Comparison of ENCODE assay signal across 19 cellular contexts in genomic region chr5:73204302-73204701, GRCh38.
A peak's percentile ranks its signal among the peaks of the same experiment; 100 is the strongest.
DNase-seq lines count a peak whose midpoint lies in the region; ATAC-seq and TF ChIP-seq lines count a peak whose summit lies in the region.
"Had no signal": no experiment of that assay in that cellular context is flagged by ENCODE, and none has a peak within 500 bp of the region (broad histone marks: within the 10 kb centered on the region; RNA-seq: fewer than 3 reads in every experiment).

No MANE protein-coding gene starts in this region.

- H3K9ac ChIP-seq in mucosa of rectum (ENCODE audit: low read depth in 1 of 2, low read length in 2 of 2) = peak overlapping the region in 1 of 2 donors; percentile 38

- TF ChIP-seq CTCF in HEK293 (tag by site-specific recombination; IDR thresholded peaks at IDR 0.05) (no peak), GM13976 (IDR thresholded peaks at IDR 0.05; ENCODE audit: borderline replicate concordance, control extremely low read depth, extremely low read depth, insufficient read depth, missing control alignments) (no peak)

- H3K4me1 ChIP-seq in HEK293 (ENCODE audit: control insufficient read depth, insufficient read depth, low read length) (no peaks in the 10 kb centered on the region), mucosa of rectum (ENCODE audit: control insufficient read depth in 2 of 2, insufficient read depth in 2 of 2, low read length in 2 of 2) (peaks cover 6 to 32% of the 10 kb centered on the region in 2 donors)
- H3K4me1 ChIP-seq: lower lobe of right lung had no signal

- peaks cover 0 to 3% of the 10 kb centered on the region in 2 donors for H3K27me3 ChIP-seq in mucosa of rectum (ENCODE audit: control insufficient read depth in 2 of 2, insufficient read depth in 2 of 2, low read length in 2 of 2)
- H3K27me3 ChIP-seq: thyroid gland had no signal

- ATAC-seq in GM18873 (IDR thresholded peaks at IDR 0.05; ENCODE audit: low FRiP score, unreplicated experiment) = no peak
- no peak for ATAC-seq in GM21529 (IDR thresholded peaks at IDR 0.05; ENCODE audit: unreplicated experiment)
- ATAC-seq: activated CD8-positive, alpha-beta T cell treated with anti-CD3 and anti-CD28 coated beads, Interleukin-2, amount 10 ng/mL, durations not matched to agents 7 days and 5 days; activated T-helper 17 cell treated with anti-CD3 and anti-CD28 coated beads, Interleukin-2, amount 50 U/mL, for 72 hours; GM12878; lower lobe of right lung; naive thymus-derived CD4-positive, alpha-beta T cell had no signal

- in situ Hi-C loops in GM13976 (cut with MboI; ENCODE audit: low sequenced_read_pairs, unreplicated experiment) = no loop called here

- no peaks in the 10 kb centered on the region for H3K9me3 ChIP-seq in HEK293 (ENCODE audit: control insufficient read depth, insufficient read depth, low read depth, low read length)
- no peaks in the 10 kb centered on the region for H3K9me3 ChIP-seq in mucosa of rectum (ENCODE audit: control insufficient read depth in 2 of 2, low read length in 2 of 2)
- H3K9me3 ChIP-seq: lower lobe of right lung, thyroid gland had no signal

- H3K36me3 ChIP-seq in HEK293 (ENCODE audit: control insufficient read depth in 2 of 2, insufficient read depth in 1 of 2, low read length in 2 of 2) (no peaks in the 10 kb centered on the region), mucosa of rectum (ENCODE audit: control insufficient read depth in 2 of 2, insufficient read depth in 2 of 2, low read length in 2 of 2) (no peaks in the 10 kb centered on the region)
- H3K36me3 ChIP-seq: lower lobe of right lung, spleen, thyroid gland, WERI-Rb-1 had no signal

- no peak overlapping the region for H3K27ac ChIP-seq in HEK293 (ENCODE audit: extremely low read depth, low read depth, low read length)
- H3K27ac ChIP-seq in mucosa of rectum (ENCODE audit: low read depth in 2 of 2, low read length in 2 of 2) = peak overlapping the region; percentile 32 to 68
- H3K27ac ChIP-seq: lower lobe of right lung, spleen, thyroid gland, WERI-Rb-1 had no signal

- DNase-seq in NCI-H1930 (lab: John Stamatoyannopoulos, UW) (peak; percentile 13 to 30), NCI-H526 (lab: John Stamatoyannopoulos, UW) (peak; percentile 73 to 77), superior temporal gyrus (ENCODE audit: extremely low spot score) (no peak), GM13976 (ENCODE audit: low spot score) (no peak)
- DNase-seq: activated CD8-positive, alpha-beta T cell treated with anti-CD3 and anti-CD28 coated beads, Interleukin-2, amount 10 ng/mL, durations not matched to agents 7 days and 5 days; central memory CD4-positive, alpha-beta T cell; effector memory CD4-positive, alpha-beta T cell; lower lobe of right lung; naive thymus-derived CD4-positive, alpha-beta T cell; spleen; T-helper 1 cell; thyroid gland; WERI-Rb-1 had no signal

- POLR2A ChIA-PET in HEK293 (lab: Yijun Ruan, JAX) = no interaction called here

- H3K4me3 ChIP-seq in HEK293 (ENCODE audit: low read depth, low read length) (no peak overlapping the region), mucosa of rectum (ENCODE audit: low read length in 2 of 2) (no peak overlapping the region)
- H3K4me3 ChIP-seq: GM12878, lower lobe of right lung, spleen, thyroid gland had no signal

- CTCF ChIA-PET in HEK293 (lab: Yijun Ruan, JAX) = interaction anchor here (0.6 to 1.7 kb wide), 5 partner anchors 11 to 247 kb away, joined by 3 to 14 read pairs (median 3); no protein-coding TSS in a partner anchor

TF ChIP-seq in HEK293, 187 proteins besides CTCF, POLR2A, EP300 and RAD21:
- TF ChIP-seq SP7 (tag by site-specific recombination; IDR thresholded peaks at IDR 0.05) (peak; percentile 89), ZNF664 (tag by site-specific recombination; IDR thresholded peaks at IDR 0.05) (no peak)
- TF ChIP-seq, protein P1, sequence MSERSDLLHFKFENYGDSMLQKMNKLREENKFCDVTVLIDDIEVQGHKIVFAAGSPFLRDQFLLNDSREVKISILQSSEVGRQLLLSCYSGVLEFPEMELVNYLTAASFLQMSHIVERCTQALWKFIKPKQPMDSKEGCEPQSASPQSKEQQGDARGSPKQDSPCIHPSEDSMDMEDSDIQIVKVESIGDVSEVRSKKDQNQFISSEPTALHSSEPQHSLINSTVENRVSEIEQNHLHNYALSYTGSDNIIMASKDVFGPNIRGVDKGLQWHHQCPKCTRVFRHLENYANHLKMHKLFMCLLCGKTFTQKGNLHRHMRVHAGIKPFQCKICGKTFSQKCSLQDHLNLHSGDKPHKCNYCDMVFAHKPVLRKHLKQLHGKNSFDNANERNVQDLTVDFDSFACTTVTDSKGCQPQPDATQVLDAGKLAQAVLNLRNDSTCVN (tag by site-specific recombination; optimal IDR thresholded peaks at IDR 0.05) = no peak

Comparison
In these comparisons a context has a peak if more than half of its experiments do, and no peak if none do; other contexts are left out.
1. DNase-seq: peak in NCI-H1930 (2 of 2) and NCI-H526 (2 of 2); none in superior temporal gyrus (single experiment) and GM13976 (single experiment).